1 cellular context compared by ENCODE assay signal in the genomic region with DNA sequence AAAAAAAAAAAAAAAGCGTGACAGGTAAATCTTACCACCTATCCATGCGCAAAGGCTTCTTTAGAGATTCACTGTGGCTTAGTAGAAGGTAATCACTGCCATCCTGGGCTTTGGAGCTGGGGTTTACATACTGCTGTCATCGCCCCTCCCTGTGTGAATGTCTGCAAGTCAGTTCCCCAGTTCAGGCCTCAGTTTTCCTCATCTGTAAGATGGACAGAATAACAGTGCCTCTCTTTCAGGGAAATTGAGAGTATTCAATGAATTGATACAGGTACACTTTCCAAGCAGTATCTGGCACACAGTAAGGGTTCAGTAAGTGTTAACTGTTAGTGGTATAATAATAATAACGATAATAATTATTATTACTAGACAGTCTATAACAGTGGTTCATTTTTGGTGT.
A peak's percentile ranks its signal among the peaks of the same experiment; 100 is the strongest.
TF ChIP-seq lines count a peak whose summit lies in the region.

No MANE protein-coding gene starts in this region.

TF ChIP-seq in HepG2, 621 proteins besides CTCF, POLR2A, EP300 and RAD21:
- TF ChIP-seq SIX4 (CRISPR knock-in tag; IDR thresholded peaks at IDR 0.05) (no peak), CHD4 (IDR thresholded peaks at IDR 0.05; ENCODE audit: borderline replicate concordance, low read length) (peak; percentile 40; the same call in 1 of the 2 replicates), ZSCAN30 (CRISPR knock-in tag; IDR thresholded peaks at IDR 0.05) (no peak), ZNF629 (CRISPR knock-in tag; conservative IDR thresholded peaks at IDR 0.05) (peak; percentile 87), BRD4 (CRISPR knock-in tag; IDR thresholded peaks at IDR 0.05) (no peak), MED13 (CRISPR knock-in tag; IDR thresholded peaks at IDR 0.05) (no peak), ZNF552 (CRISPR knock-in tag; IDR thresholded peaks at IDR 0.05; ENCODE audit: borderline replicate concordance) (no peak), MTERF4 (CRISPR knock-in tag; IDR thresholded peaks at IDR 0.05) (no peak), ZBTB4 (CRISPR knock-in tag; IDR thresholded peaks at IDR 0.05; ENCODE audit: borderline replicate concordance) (no peak), FOSL1 (CRISPR knock-in tag; IDR thresholded peaks at IDR 0.05; ENCODE audit: borderline replicate concordance) (no peak), KLF13 (CRISPR knock-in tag; IDR thresholded peaks at IDR 0.05) (no peak), ZNF496 (CRISPR knock-in tag; IDR thresholded peaks at IDR 0.05; ENCODE audit: insufficient replicate concordance) (no peak)
- TF ChIP-seq, protein P1, sequence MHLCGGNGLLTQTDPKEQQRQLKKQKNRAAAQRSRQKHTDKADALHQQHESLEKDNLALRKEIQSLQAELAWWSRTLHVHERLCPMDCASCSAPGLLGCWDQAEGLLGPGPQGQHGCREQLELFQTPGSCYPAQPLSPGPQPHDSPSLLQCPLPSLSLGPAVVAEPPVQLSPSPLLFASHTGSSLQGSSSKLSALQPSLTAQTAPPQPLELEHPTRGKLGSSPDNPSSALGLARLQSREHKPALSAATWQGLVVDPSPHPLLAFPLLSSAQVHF (CRISPR knock-in tag; IDR thresholded peaks at IDR 0.05), result no peak
- TF ChIP-seq, protein P2, sequence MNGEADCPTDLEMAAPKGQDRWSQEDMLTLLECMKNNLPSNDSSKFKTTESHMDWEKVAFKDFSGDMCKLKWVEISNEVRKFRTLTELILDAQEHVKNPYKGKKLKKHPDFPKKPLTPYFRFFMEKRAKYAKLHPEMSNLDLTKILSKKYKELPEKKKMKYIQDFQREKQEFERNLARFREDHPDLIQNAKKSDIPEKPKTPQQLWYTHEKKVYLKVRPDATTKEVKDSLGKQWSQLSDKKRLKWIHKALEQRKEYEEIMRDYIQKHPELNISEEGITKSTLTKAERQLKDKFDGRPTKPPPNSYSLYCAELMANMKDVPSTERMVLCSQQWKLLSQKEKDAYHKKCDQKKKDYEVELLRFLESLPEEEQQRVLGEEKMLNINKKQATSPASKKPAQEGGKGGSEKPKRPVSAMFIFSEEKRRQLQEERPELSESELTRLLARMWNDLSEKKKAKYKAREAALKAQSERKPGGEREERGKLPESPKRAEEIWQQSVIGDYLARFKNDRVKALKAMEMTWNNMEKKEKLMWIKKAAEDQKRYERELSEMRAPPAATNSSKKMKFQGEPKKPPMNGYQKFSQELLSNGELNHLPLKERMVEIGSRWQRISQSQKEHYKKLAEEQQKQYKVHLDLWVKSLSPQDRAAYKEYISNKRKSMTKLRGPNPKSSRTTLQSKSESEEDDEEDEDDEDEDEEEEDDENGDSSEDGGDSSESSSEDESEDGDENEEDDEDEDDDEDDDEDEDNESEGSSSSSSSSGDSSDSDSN (CRISPR knock-in tag; IDR thresholded peaks at IDR 0.05), result no peak
- TF ChIP-seq, protein P3, sequence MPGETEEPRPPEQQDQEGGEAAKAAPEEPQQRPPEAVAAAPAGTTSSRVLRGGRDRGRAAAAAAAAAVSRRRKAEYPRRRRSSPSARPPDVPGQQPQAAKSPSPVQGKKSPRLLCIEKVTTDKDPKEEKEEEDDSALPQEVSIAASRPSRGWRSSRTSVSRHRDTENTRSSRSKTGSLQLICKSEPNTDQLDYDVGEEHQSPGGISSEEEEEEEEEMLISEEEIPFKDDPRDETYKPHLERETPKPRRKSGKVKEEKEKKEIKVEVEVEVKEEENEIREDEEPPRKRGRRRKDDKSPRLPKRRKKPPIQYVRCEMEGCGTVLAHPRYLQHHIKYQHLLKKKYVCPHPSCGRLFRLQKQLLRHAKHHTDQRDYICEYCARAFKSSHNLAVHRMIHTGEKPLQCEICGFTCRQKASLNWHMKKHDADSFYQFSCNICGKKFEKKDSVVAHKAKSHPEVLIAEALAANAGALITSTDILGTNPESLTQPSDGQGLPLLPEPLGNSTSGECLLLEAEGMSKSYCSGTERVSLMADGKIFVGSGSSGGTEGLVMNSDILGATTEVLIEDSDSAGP (CRISPR knock-in tag; IDR thresholded peaks at IDR 0.05; ENCODE audit: borderline replicate concordance), result no peak
TF ChIP-seq in HepG2: peak in this region for 2.
